Comparison of ENCODE assay signal across 14 cellular contexts in genomic region chr2:102000012-102000411, GRCh38. TPM values are rescaled to one million over a fixed set of nuclear protein-coding genes. Genes with fewer than 3 reads are reported as not detected.
"Had no signal": no experiment of that assay in that cellular context is flagged by ENCODE, and none has a peak within 500 bp of the region (broad histone marks: within the 10 kb centered on the region; RNA-seq: fewer than 3 reads in every experiment).

No MANE protein-coding gene starts in this region.

- H3K9me3 ChIP-seq: esophagus muscularis mucosa, testis had no signal

- DNase-seq: activated CD4-positive, alpha-beta T cell treated with anti-CD3 and anti-CD28 coated beads for 1 hour; activated naive CD4-positive, alpha-beta T cell treated with anti-CD3 and anti-CD28 coated beads, Interleukin-2, amount 10 ng/mL, durations not matched to agents 7 days and 5 days; central memory CD4-positive, alpha-beta T cell; hypothalamus; nucleus accumbens; right cardiac atrium; stimulated activated naive CD8-positive, alpha-beta T cell treated with anti-CD3 and anti-CD28 coated beads, Interleukin-15, Interleukin-2, amounts not matched to agents 100 U/mL and 50 U/mL, for 24 hours; testis had no signal

- H3K4me1 Mint-ChIP-seq: brain had no signal

- H3K27ac ChIP-seq: coronary artery, esophagus muscularis mucosa, testis had no signal

- H3K27me3 ChIP-seq: testis had no signal

- ATAC-seq: right cardiac atrium had no signal

- H3K4me3 Mint-ChIP-seq: activated naive CD4-positive, alpha-beta T cell treated with anti-CD3 and anti-CD28 coated beads, Interleukin-2, amount 10 ng/mL, durations not matched to agents 7 days and 5 days; activated T-helper 17 cell treated with anti-CD3 and anti-CD28 coated beads, Interleukin-2, amount 50 U/mL, for 72 hours; brain; natural killer cell treated with Interleukin-12 subunit alpha and Interleukin-12 subunit beta and Interleukin-15 and Interleukin-18, amount 100 ng/mL, for 72 hours had no signal

- H3K36me3 Mint-ChIP-seq: activated naive CD4-positive, alpha-beta T cell treated with anti-CD3 and anti-CD28 coated beads, Interleukin-2, amount 10 ng/mL, durations not matched to agents 7 days and 5 days; brain; natural killer cell treated with Interleukin-12 subunit alpha and Interleukin-12 subunit beta and Interleukin-15 and Interleukin-18, amount 100 ng/mL, for 72 hours had no signal

- H3K27ac Mint-ChIP-seq: activated naive CD4-positive, alpha-beta T cell treated with anti-CD3 and anti-CD28 coated beads, Interleukin-2, amount 10 ng/mL, durations not matched to agents 7 days and 5 days; activated T-helper 17 cell treated with anti-CD3 and anti-CD28 coated beads, Interleukin-2, amount 50 U/mL, for 72 hours; brain; natural killer cell treated with Interleukin-12 subunit alpha and Interleukin-12 subunit beta and Interleukin-15 and Interleukin-18, amount 100 ng/mL, for 72 hours; progenitor cell of endocrine pancreas had no signal

- H3K9me3 Mint-ChIP-seq: activated naive CD4-positive, alpha-beta T cell treated with anti-CD3 and anti-CD28 coated beads, Interleukin-2, amount 10 ng/mL, durations not matched to agents 7 days and 5 days; activated T-helper 17 cell treated with anti-CD3 and anti-CD28 coated beads, Interleukin-2, amount 50 U/mL, for 72 hours; brain; natural killer cell treated with Interleukin-12 subunit alpha and Interleukin-12 subunit beta and Interleukin-15 and Interleukin-18, amount 100 ng/mL, for 72 hours had no signal

- H3K4me3 ChIP-seq: coronary artery, esophagus muscularis mucosa, testis had no signal

- H3K36me3 ChIP-seq: esophagus muscularis mucosa had no signal

- H3K27me3 Mint-ChIP-seq: activated naive CD4-positive, alpha-beta T cell treated with anti-CD3 and anti-CD28 coated beads, Interleukin-2, amount 10 ng/mL, durations not matched to agents 7 days and 5 days; activated T-helper 17 cell treated with anti-CD3 and anti-CD28 coated beads, Interleukin-2, amount 50 U/mL, for 72 hours had no signal

RNA-seq across cellular contexts. Expression of gene IL1R2, which starts 8.3 kb away (rescaled TPM):
- total RNA-seq: natural killer cell treated with Interleukin-12 subunit alpha and Interleukin-12 subunit beta and Interleukin-15 and Interleukin-18, amount 100 ng/mL, for 72 hours; progenitor cell of endocrine pancreas had no signal
